8 cellular contexts compared by ENCODE assay signal in genomic region chr20:63709149-63709527, GRCh38. TPM values are rescaled to one million over a fixed set of nuclear protein-coding genes. Genes with fewer than 3 reads are reported as not detected.
DNase-seq lines count a peak whose midpoint lies in the region; ATAC-seq, FAIRE-seq and TF ChIP-seq lines count a peak whose summit lies in the region.

No MANE protein-coding gene starts in this region.

- peak overlapping the region; percentile 72 for H3K4me2 ChIP-seq in GM12878 (ENCODE audit: control insufficient read depth, insufficient read depth)

- 90 to 91% methylated on average over 17 of the region's 17 CpGs for WGBS in heart right ventricle, 2 donors
- 98% methylated on average over 17 of the region's 17 CpGs for WGBS in GM12878 (ENCODE audit: insufficient coverage, insufficient replicate concordance, low lambda C conversion rate, missing lambda C conversion rate)
- 95% methylated on average over 17 of the region's 17 CpGs for WGBS in mesodermal cell (ENCODE audit: insufficient coverage in 2 of 2), 2 experiments

- TF ChIP-seq CTCF in heart right ventricle (IDR thresholded peaks at IDR 0.05) (no peak), GM12878 (IDR thresholded peaks at IDR 0.05 in 2 of 3, conservative IDR thresholded peaks at IDR 0.05 in 1 of 3; ENCODE audit: control insufficient read depth in 2 of 3, extremely low read depth in 1 of 3, insufficient read depth in 1 of 3, low read depth in 3 of 3, low read length in 3 of 3) (no peak)

- no peaks in the 10 kb centered on the region for H4K20me1 ChIP-seq in GM12878 (ENCODE audit: control insufficient read depth, insufficient read depth)

- no TSS peak for BruUV-seq in GM12878 (replicated peaks; lab: Mats Ljungman, UMichigan)

- RAD21 ChIA-PET in GM12878 (lab: Charles Lee; ENCODE audit: unreplicated experiment) = interaction anchor here (0.6 to 2.4 kb wide), 5 partner anchors 19 to 352 kb away, joined by 3 to 32 read pairs (median 7); partner anchors contain the start of genes LIME1, PTK6 and SLC2A4RG

- FAIRE-seq in GM12878 (lab: Jason Lieb, UNC) = no peak

- H3K36me3 ChIP-seq in heart right ventricle = peaks cover 0 to 81% (median 38%) of the 10 kb centered on the region in 9 donors
- H3K36me3 ChIP-seq in GM12878 (ENCODE audit: control insufficient read depth in 2 of 2, insufficient read depth in 2 of 2, low read length in 1 of 2) = peaks cover 5 to 30% of the 10 kb centered on the region in 2 experiments
- peaks cover 79% of the 10 kb centered on the region for H3K36me3 ChIP-seq in mesodermal cell (ENCODE audit: control insufficient read depth, insufficient read depth, low read length)

- H3K27ac ChIP-seq in heart right ventricle = no peak overlapping the region
- H3K27ac ChIP-seq in GM12878 (ENCODE audit: control insufficient read depth, insufficient read depth) = no peak overlapping the region; the same call in 1 of the 2 replicates
- no peak overlapping the region for H3K27ac ChIP-seq in mesodermal cell (ENCODE audit: low read depth, low read length, severe bottlenecking)

- no peak for DNase-seq in heart right ventricle
- no peak for DNase-seq in left cardiac atrium
- DNase-seq in GM12878 (ENCODE audit: low read depth, low spot score) = no peak
- no peak for DNase-seq in HuH-7.5 (ENCODE audit: low spot score)
- no peak for DNase-seq in UCSD-AML1 (lab: John Stamatoyannopoulos, UW; ENCODE audit: unreplicated experiment)
- no peak for DNase-seq in stimulated activated CD4-positive, alpha-beta T cell treated with anti-CD3 and anti-CD28 coated beads, Interleukin-2, amount 100 ng/mL, for 24 hours

- no peak overlapping the region for H2AFZ ChIP-seq in GM12878 (ENCODE audit: control insufficient read depth, low read depth, low read length)

- SMC1A ChIA-PET in GM12878 (lab: Charles Lee; ENCODE audit: uncharacterized antibody, unreplicated experiment) = interaction anchor here (0.5 to 2.6 kb wide), 2 partner anchors 28 to 246 kb away, joined by 3 to 14 read pairs; partner anchors contain the start of gene LIME1

- H3K9me3 ChIP-seq in heart right ventricle (peaks cover 0 to 8% (median 0%) of the 10 kb centered on the region in 11 donors), GM12878 (replicated peaks; ENCODE audit: control insufficient read depth, insufficient read depth, low read length) (peaks cover 10% of the 10 kb centered on the region; the same call in 2 of the 3 replicates), mesodermal cell (ENCODE audit: control insufficient read depth, low read length) (peaks cover 3% of the 10 kb centered on the region)

- no peak for TF ChIP-seq EP300 in GM12878 (IDR thresholded peaks at IDR 0.05; ENCODE audit: borderline replicate concordance in 1 of 2, control insufficient read depth in 1 of 2, low read depth in 2 of 2, low read length in 2 of 2)

- no peak overlapping the region for H3K9ac ChIP-seq in GM12878 (ENCODE audit: control insufficient read depth, insufficient read depth, low read length)

- peaks cover 50% of the 10 kb centered on the region for H3K79me2 ChIP-seq in GM12878 (ENCODE audit: control insufficient read depth, insufficient read depth, low read length)

- in situ Hi-C loops in GM12878 (cut with MboI) = loop anchor here (5.0 kb wide), 1 partner anchor 148 kb away; no protein-coding TSS in a partner anchor

- H3K4me3 ChIP-seq in heart right ventricle (peak overlapping the region in 7 of 10 donors; percentile 77 to 99 (median 96)), GM12878 (peak overlapping the region; percentile 89), mesodermal cell (ENCODE audit: extremely low read depth, insufficient read depth, low read length, poor library complexity, severe bottlenecking) (peak overlapping the region; percentile 92)

- CTCF ChIA-PET in GM12878 (lab: Yijun Ruan, JAX) = interaction anchor here (0.9 to 3.3 kb wide), 3 partner anchors 28 to 265 kb away, joined by 3 to 28 read pairs (median 4); partner anchors contain the start of gene LIME1

- POLR2A ChIA-PET in GM12878 (lab: Charles Lee) = interaction anchor here (1.0 kb wide), 1 partner anchor 187 kb away, joined by 3 read pairs; no protein-coding TSS in a partner anchor

- ATAC-seq in heart right ventricle = no peak
- ATAC-seq in left cardiac atrium = no peak
- ATAC-seq in GM12878 = no peak
- ATAC-seq in HG03565 (IDR thresholded peaks at IDR 0.05; ENCODE audit: unreplicated experiment) = no peak

- no peak for TF ChIP-seq RAD21 in GM12878 (IDR thresholded peaks at IDR 0.05; ENCODE audit: insufficient read depth, low read depth, low read length)

- H3K27me3 ChIP-seq in heart right ventricle (no peaks in the 10 kb centered on the region), GM12878 (replicated peaks in 1 of 2; ENCODE audit: control insufficient read depth in 2 of 2, insufficient read depth in 2 of 2, low read length in 1 of 2) (no peaks in the 10 kb centered on the region)

- intact Hi-C loops in heart right ventricle (cut with DNase I) = loop anchor here in 2 of 10 donors (5.0 kb wide), 2 partner anchors 52 to 153 kb away; partner anchors contain the start of genes ABHD16B (in 1 of the 2) and RTEL1 (in 1 of the 2)
- intact Hi-C loops in left cardiac atrium (cut with DNase I) = no loop called here
- intact Hi-C loops in GM12878 (cut with micrococcal nuclease; ENCODE audit: unreplicated experiment) = no loop called here

- H3K4me1 ChIP-seq in heart right ventricle (peaks cover 6 to 45% (median 32%) of the 10 kb centered on the region in 9 donors), GM12878 (ENCODE audit: control insufficient read depth, insufficient read depth, low read length) (peaks cover 12% of the 10 kb centered on the region), mesodermal cell (ENCODE audit: control insufficient read depth, insufficient read depth, low read length, poor library complexity, severe bottlenecking) (peaks cover 5% of the 10 kb centered on the region)

- no peak for TF ChIP-seq POLR2A in GM12878 (IDR thresholded peaks at IDR 0.05; ENCODE audit: low read depth, low read length)

RNA-seq across cellular contexts. Expression of gene ZGPAT, which starts 1.3 kb away (rescaled TPM):
- total RNA-seq in heart right ventricle = 10 to 100 TPM; 11.8 to 21.7 (median 14.7) TPM
- 10 to 100 TPM; 26.5 to 44.7 TPM for polyA plus RNA-seq in heart right ventricle
- total RNA-seq in left cardiac atrium = 10 to 100 TPM; 16.4 to 18.6 TPM
- 17.5 and 26.2 TPM in 2 replicates for total RNA-seq in GM12878 (2013; cell fraction: nucleolus; rRNA removed)
- 23.3 and 24.4 TPM in 2 replicates for total RNA-seq in GM12878 (2014; rRNA removed)
- total RNA-seq in GM12878 (2014; rRNA removed; fragmentation: Illumina TruSeq; extraction: Trizol) = 5.3 and 7.4 TPM in 2 replicates
- total RNA-seq in GM12878 (2021) = 34.8 and 37.2 TPM in 2 replicates
- polyA plus RNA-seq in GM12878 (2011; ENCODE audit: low read depth) = 15.5 TPM
- polyA plus RNA-seq in GM12878 (2011; rRNA removed) = 4.8 and 12.7 TPM in 2 replicates
- 14.4 and 24.5 TPM in 2 replicates for polyA plus RNA-seq in GM12878 (2011; cell fraction: cytosol; rRNA removed)
- polyA plus RNA-seq in GM12878 (2011; cell fraction: nucleus; rRNA removed) = 44.3 and 66.3 TPM in 2 replicates
- 16.7 and 24.9 TPM in 2 replicates for polyA plus RNA-seq in GM12878 (2012)
- 1.3 and 4.9 TPM in 2 replicates for polyA plus RNA-seq in GM12878 (2014; fragmentation: Illumina TruSeq; extraction: Trizol)
- polyA plus RNA-seq in GM12878 (2014; fragmentation: Nextera tagmentation; extraction: Ambion mirVana) = under 1 TPM; 0.58 to 0.79 TPM
- polyA plus RNA-seq in GM12878 (2014; rRNA removed) = 26.7 and 31.6 TPM in 2 replicates
- 10 to 100 TPM; 42.5 to 52.9 TPM for polyA plus RNA-seq in GM12878 (2016; fragmentation: Nextera tagmentation; extraction: Ambion mirVana)
- polyA minus RNA-seq in GM12878 (2011; rRNA and poly(A)+ RNA removed) = 8.0 and 15.6 TPM in 2 replicates
- 7.4 and 9.8 TPM in 2 replicates for polyA minus RNA-seq in GM12878 (2011; cell fraction: cytosol; rRNA and poly(A)+ RNA removed)
- 7.1 and 15.2 TPM in 2 replicates for polyA minus RNA-seq in GM12878 (2011; cell fraction: nucleus; rRNA and poly(A)+ RNA removed)
- 19.6 TPM for polyA plus RNA-seq in mesodermal cell (2013, experiment 1 of 2)
- polyA plus RNA-seq in mesodermal cell (2013, experiment 2 of 2) = 16.6 TPM

RNA-seq across cellular contexts. Expression of gene ARFRP1, which starts 1.4 kb away (rescaled TPM):
- 10 to 100 TPM; 34.9 to 51.6 (median 38.8) TPM for total RNA-seq in heart right ventricle
- 10 to 100 TPM; 43.2 to 59.1 TPM for polyA plus RNA-seq in heart right ventricle
- 10 to 100 TPM; 36.8 to 44.9 TPM for total RNA-seq in left cardiac atrium
- 70.8 and 77.8 TPM in 2 replicates for total RNA-seq in GM12878 (2013; cell fraction: nucleolus; rRNA removed)
- total RNA-seq in GM12878 (2014; rRNA removed) = 40.6 and 41.6 TPM in 2 replicates
- total RNA-seq in GM12878 (2014; rRNA removed; fragmentation: Illumina TruSeq; extraction: Trizol) = 18.2 and 21.6 TPM in 2 replicates
- total RNA-seq in GM12878 (2021) = 52.1 and 55.1 TPM in 2 replicates
- polyA plus RNA-seq in GM12878 (2011; ENCODE audit: low read depth) = 11.9 TPM
- polyA plus RNA-seq in GM12878 (2011; rRNA removed) = 23.1 and 27.6 TPM in 2 replicates
- polyA plus RNA-seq in GM12878 (2011; cell fraction: cytosol; rRNA removed) = 33.0 and 47.4 TPM in 2 replicates
- 80.3 and 106 TPM in 2 replicates for polyA plus RNA-seq in GM12878 (2011; cell fraction: nucleus; rRNA removed)
- polyA plus RNA-seq in GM12878 (2012) = 27.1 and 27.9 TPM in 2 replicates
- 5.2 and 11.7 TPM in 2 replicates for polyA plus RNA-seq in GM12878 (2014; fragmentation: Illumina TruSeq; extraction: Trizol)
- 1 to 10 TPM in 1 of 2 experiments, under 1 TPM in 1; 0.37 to 3.5 TPM for polyA plus RNA-seq in GM12878 (2014; fragmentation: Nextera tagmentation; extraction: Ambion mirVana)
- polyA plus RNA-seq in GM12878 (2014; rRNA removed) = 42.6 and 49.0 TPM in 2 replicates
- polyA plus RNA-seq in GM12878 (2016; fragmentation: Nextera tagmentation; extraction: Ambion mirVana) = 10 to 100 TPM; 66.8 to 71.7 TPM
- polyA minus RNA-seq in GM12878 (2011; rRNA and poly(A)+ RNA removed) = 22.1 and 28.6 TPM in 2 replicates
- 7.5 and 9.1 TPM in 2 replicates for polyA minus RNA-seq in GM12878 (2011; cell fraction: cytosol; rRNA and poly(A)+ RNA removed)
- 29.5 and 51.3 TPM in 2 replicates for polyA minus RNA-seq in GM12878 (2011; cell fraction: nucleus; rRNA and poly(A)+ RNA removed)
- 15.0 TPM for polyA plus RNA-seq in mesodermal cell (2013, experiment 1 of 2)
- 14.0 TPM for polyA plus RNA-seq in mesodermal cell (2013, experiment 2 of 2)

RNA-seq across cellular contexts. Expression of gene TNFRSF6B, which starts 12.7 kb away (rescaled TPM):
- total RNA-seq in heart right ventricle = 1 to 10 TPM in 4 of 10 donors, under 1 TPM in 6; 0.26 to 5.1 (median 0.57) TPM
- polyA plus RNA-seq in heart right ventricle = 10 to 100 TPM; 11.7 to 12.5 TPM
- total RNA-seq in left cardiac atrium = 10 to 100 TPM in 1 of 2 donors, 1 to 10 TPM in 1; 1.4 to 10.1 TPM
- not detected in 2 replicates for total RNA-seq in GM12878 (2013; cell fraction: nucleolus; rRNA removed)
- 0.71 and 1.8 TPM in 2 replicates for total RNA-seq in GM12878 (2014; rRNA removed)
- total RNA-seq in GM12878 (2014; rRNA removed; fragmentation: Illumina TruSeq; extraction: Trizol) = not detected in 2 replicates
- not detected in 2 replicates for total RNA-seq in GM12878 (2021)
- not detected for polyA plus RNA-seq in GM12878 (2011; ENCODE audit: low read depth)
- polyA plus RNA-seq in GM12878 (2011; rRNA removed) = not detected in 2 replicates
- 0.75 and 1.7 TPM in 2 replicates for polyA plus RNA-seq in GM12878 (2011; cell fraction: cytosol; rRNA removed)
- polyA plus RNA-seq in GM12878 (2011; cell fraction: nucleus; rRNA removed) = 11.0 and 11.6 TPM in 2 replicates
- 0.38 and 0.65 TPM in 2 replicates for polyA plus RNA-seq in GM12878 (2012)
- polyA plus RNA-seq in GM12878 (2014; fragmentation: Illumina TruSeq; extraction: Trizol) = not detected in 2 replicates
- not detected for polyA plus RNA-seq in GM12878 (2014; fragmentation: Nextera tagmentation; extraction: Ambion mirVana)
- polyA plus RNA-seq in GM12878 (2014; rRNA removed) = 1.9 and 2.2 TPM in 2 replicates
- polyA plus RNA-seq in GM12878 (2016; fragmentation: Nextera tagmentation; extraction: Ambion mirVana) = under 1 TPM in 1 of 2 experiments, not detected in 1; 0.67 TPM
- polyA minus RNA-seq in GM12878 (2011; rRNA and poly(A)+ RNA removed) = not detected in 2 replicates
- polyA minus RNA-seq in GM12878 (2011; cell fraction: cytosol; rRNA and poly(A)+ RNA removed) = not detected in 2 replicates
- polyA minus RNA-seq in GM12878 (2011; cell fraction: nucleus; rRNA and poly(A)+ RNA removed) = not detected in 2 replicates
- polyA plus RNA-seq in mesodermal cell (2013, experiment 1 of 2) = 1.4 TPM
- 1.6 TPM for polyA plus RNA-seq in mesodermal cell (2013, experiment 2 of 2)

RNA-seq across cellular contexts. Expression of gene LIME1, which starts 27.3 kb away (rescaled TPM):
- total RNA-seq in heart right ventricle (1 to 10 TPM in 9 of 10 donors, under 1 TPM in 1; 0.79 to 4.1 (median 2.7) TPM), left cardiac atrium (1 to 10 TPM; 3.6 to 3.7 TPM), GM12878 (2014; rRNA removed) (72.3 and 109 TPM in 2 replicates), GM12878 (2014; rRNA removed; fragmentation: Illumina TruSeq; extraction: Trizol) (3.3 and 3.9 TPM in 2 replicates), GM12878 (2021) (78.1 and 92.7 TPM in 2 replicates)
- polyA plus RNA-seq in heart right ventricle (10 to 100 TPM in 1 of 2 donors, 1 to 10 TPM in 1; 4.9 to 15.7 TPM), GM12878 (2011; rRNA removed) (3.1 and 7.2 TPM in 2 replicates), GM12878 (2014; fragmentation: Illumina TruSeq; extraction: Trizol) (0.32 and 1.1 TPM in 2 replicates), GM12878 (2014; fragmentation: Nextera tagmentation; extraction: Ambion mirVana) (1 to 10 TPM in 1 of 2 experiments, under 1 TPM in 1; 0.35 to 1.7 TPM), GM12878 (2014; rRNA removed) (102 and 128 TPM in 2 replicates), GM12878 (2016; fragmentation: Nextera tagmentation; extraction: Ambion mirVana) (100 to 1,000 TPM; 119 to 154 TPM)
- total RNA-seq in GM12878 (2013; cell fraction: nucleolus; rRNA removed) = 15.2 and 16.4 TPM in 2 replicates
- polyA plus RNA-seq in GM12878 (2011; ENCODE audit: low read depth) = 12.0 TPM
- polyA plus RNA-seq in GM12878 (2011; cell fraction: cytosol; rRNA removed) = 25.0 and 57.5 TPM in 2 replicates
- polyA plus RNA-seq in GM12878 (2011; cell fraction: nucleus; rRNA removed) = 82.2 and 136 TPM in 2 replicates
- polyA plus RNA-seq in GM12878 (2012) = 44.2 and 49.4 TPM in 2 replicates
- 1.2 and 5.4 TPM in 2 replicates for polyA minus RNA-seq in GM12878 (2011; rRNA and poly(A)+ RNA removed)
- polyA minus RNA-seq in GM12878 (2011; cell fraction: cytosol; rRNA and poly(A)+ RNA removed) = 15.1 and 15.2 TPM in 2 replicates
- 15.1 and 31.5 TPM in 2 replicates for polyA minus RNA-seq in GM12878 (2011; cell fraction: nucleus; rRNA and poly(A)+ RNA removed)
- polyA plus RNA-seq in mesodermal cell (2013, experiment 1 of 2) = 9.3 TPM
- 4.8 TPM for polyA plus RNA-seq in mesodermal cell (2013, experiment 2 of 2)

RNA-seq across cellular contexts. Expression of gene SLC2A4RG, which starts 30.4 kb away (rescaled TPM):
- 10 to 100 TPM; 64.4 to 85.3 (median 76.8) TPM for total RNA-seq in heart right ventricle
- polyA plus RNA-seq in heart right ventricle = 100 to 1,000 TPM in 1 of 2 donors, 10 to 100 TPM in 1; 36.3 to 114 TPM
- 10 to 100 TPM; 47.9 to 71.0 TPM for total RNA-seq in left cardiac atrium
- total RNA-seq in GM12878 (2013; cell fraction: nucleolus; rRNA removed) = 8.0 and 8.3 TPM in 2 replicates
- 26.0 and 32.1 TPM in 2 replicates for total RNA-seq in GM12878 (2014; rRNA removed)
- 11.4 TPM in 2 replicates for total RNA-seq in GM12878 (2014; rRNA removed; fragmentation: Illumina TruSeq; extraction: Trizol)
- total RNA-seq in GM12878 (2021) = 64.2 and 65.9 TPM in 2 replicates
- 7.1 TPM for polyA plus RNA-seq in GM12878 (2011; ENCODE audit: low read depth)
- polyA plus RNA-seq in GM12878 (2011; rRNA removed) = 7.5 and 11.8 TPM in 2 replicates
- 9.3 and 17.5 TPM in 2 replicates for polyA plus RNA-seq in GM12878 (2011; cell fraction: cytosol; rRNA removed)
- 71.2 and 88.5 TPM in 2 replicates for polyA plus RNA-seq in GM12878 (2011; cell fraction: nucleus; rRNA removed)
- polyA plus RNA-seq in GM12878 (2012) = 27.8 and 37.4 TPM in 2 replicates
- 0.59 and 5.4 TPM in 2 replicates for polyA plus RNA-seq in GM12878 (2014; fragmentation: Illumina TruSeq; extraction: Trizol)
- 1 to 10 TPM in 1 of 2 experiments, under 1 TPM in 1; 0.34 to 2.8 TPM for polyA plus RNA-seq in GM12878 (2014; fragmentation: Nextera tagmentation; extraction: Ambion mirVana)
- 47.2 and 52.6 TPM in 2 replicates for polyA plus RNA-seq in GM12878 (2014; rRNA removed)
- polyA plus RNA-seq in GM12878 (2016; fragmentation: Nextera tagmentation; extraction: Ambion mirVana) = 10 to 100 TPM; 14.9 to 19.8 TPM
- polyA minus RNA-seq in GM12878 (2011; rRNA and poly(A)+ RNA removed) = 1.4 and 6.6 TPM in 2 replicates
- 5.5 and 9.0 TPM in 2 replicates for polyA minus RNA-seq in GM12878 (2011; cell fraction: cytosol; rRNA and poly(A)+ RNA removed)
- 8.7 and 14.4 TPM in 2 replicates for polyA minus RNA-seq in GM12878 (2011; cell fraction: nucleus; rRNA and poly(A)+ RNA removed)
- 64.5 TPM for polyA plus RNA-seq in mesodermal cell (2013, experiment 1 of 2)
- 54.6 TPM for polyA plus RNA-seq in mesodermal cell (2013, experiment 2 of 2)
